Comparison of ENCODE assay signal across 29 cellular contexts in genomic region chr11:24293964-24294363, GRCh38.
"Had no signal": no experiment of that assay in that cellular context is flagged by ENCODE, and none has a peak within 500 bp of the region (broad histone marks: within the 10 kb centered on the region; RNA-seq: fewer than 3 reads in every experiment).

No MANE protein-coding gene starts in this region.

- H3K27ac Mint-ChIP-seq: stimulated activated effector memory CD8-positive, alpha-beta T cell treated with anti-CD3 and anti-CD28 coated beads, Interleukin-12 subunit alpha, Interleukin-12 subunit beta, amount 100 ng/mL, for 72 hours; stimulated activated memory B cell treated with anti-CD40 and anti-IgM and Interleukin-4, amounts not matched to agents 10 μg/mL and 1 μg/mL and 100 μg/mL, for 72 hours; stimulated activated naive B cell treated with anti-CD40 and anti-IgM and Interleukin-4, amounts not matched to agents 10 μg/mL and 1 μg/mL and 100 μg/mL, for 72 hours; stimulated activated naive CD8-positive, alpha-beta T cell treated with anti-CD3 and anti-CD28 coated beads, Interleukin-15, amount 100 ng/mL, for 72 hours; stimulated activated naive CD8-positive, alpha-beta T cell treated with anti-CD3 and anti-CD28 coated beads, Interleukin-15, Interleukin-2, amounts not matched to agents 100 ng/mL and 50 ng/mL, for 24 hours; type B pancreatic cell had no signal

- DNase-seq: stimulated activated CD4-positive, alpha-beta T cell treated with anti-CD3 and anti-CD28 coated beads, Interleukin-2, amount 100 ng/mL, for 48 hours; stimulated activated CD4-positive, alpha-beta T cell treated with anti-CD3 and anti-CD28 coated beads, Interleukin-4, amount 100 ng/mL, for 1 hour; stimulated activated CD4-positive, alpha-beta T cell treated with anti-CD3 and anti-CD28 coated beads, Interleukin-4, amount 100 ng/mL, for 24 hours; stimulated activated CD4-positive, alpha-beta T cell treated with anti-CD3 and anti-CD28 coated beads, Interleukin-4, amount 100 ng/mL, for 4 hours; stimulated activated CD8-positive, alpha-beta memory T cell treated with anti-CD3 and anti-CD28 coated beads, Interleukin-4, amount 100 ng/mL, for 48 hours; stimulated activated naive B cell treated with anti-CD40 and anti-IgM and Interleukin-4, amounts not matched to agents 10 μg/mL and 1 μg/mL and 100 μg/mL, for 72 hours; stimulated activated naive CD4-positive, alpha-beta T cell; stimulated activated naive CD4-positive, alpha-beta T cell treated with Interleukin-2 at 50 U/mL for 16 hours; stimulated activated naive CD8-positive, alpha-beta T cell treated with anti-CD3 and anti-CD28 coated beads, Interleukin-15, amount 100 ng/mL, for 72 hours; stimulated activated naive CD8-positive, alpha-beta T cell treated with anti-CD3 and anti-CD28 coated beads, Interleukin-15, Interleukin-2, amounts not matched to agents 100 U/mL and 50 U/mL, for 24 hours; stomach; substantia nigra; testis; thyroid gland; tibial artery; transverse colon; trophoblast cell; upper lobe of left lung; upper lobe of right lung; uterus had no signal

- H3K36me3 ChIP-seq: stomach, suprapubic skin, thoracic aorta, thyroid gland, tibial artery, tibial nerve, transverse colon, upper lobe of left lung, upper lobe of right lung, uterus, vagina had no signal

- H3K4me1 Mint-ChIP-seq: stimulated activated effector memory CD8-positive, alpha-beta T cell treated with anti-CD3 and anti-CD28 coated beads, Interleukin-12 subunit alpha, Interleukin-12 subunit beta, amount 100 ng/mL, for 72 hours; stimulated activated memory B cell treated with anti-CD40 and anti-IgM and Interleukin-4, amounts not matched to agents 10 μg/mL and 1 μg/mL and 100 μg/mL, for 72 hours; stimulated activated naive CD8-positive, alpha-beta T cell treated with anti-CD3 and anti-CD28 coated beads, Interleukin-15, amount 100 ng/mL, for 72 hours had no signal

- H3K36me3 Mint-ChIP-seq: stimulated activated effector memory CD8-positive, alpha-beta T cell treated with anti-CD3 and anti-CD28 coated beads, Interleukin-12 subunit alpha, Interleukin-12 subunit beta, amount 100 ng/mL, for 72 hours; stimulated activated memory B cell treated with anti-CD40 and anti-IgM and Interleukin-4, amounts not matched to agents 10 μg/mL and 1 μg/mL and 100 μg/mL, for 72 hours; stimulated activated naive B cell treated with anti-CD40 and anti-IgM and Interleukin-4, amounts not matched to agents 10 μg/mL and 1 μg/mL and 100 μg/mL, for 72 hours; type B pancreatic cell had no signal

- H3K27me3 Mint-ChIP-seq: stimulated activated memory B cell treated with anti-CD40 and anti-IgM and Interleukin-4, amounts not matched to agents 10 μg/mL and 1 μg/mL and 100 μg/mL, for 72 hours; stimulated activated naive B cell treated with anti-CD40 and anti-IgM and Interleukin-4, amounts not matched to agents 10 μg/mL and 1 μg/mL and 100 μg/mL, for 72 hours; stimulated activated naive CD8-positive, alpha-beta T cell treated with anti-CD3 and anti-CD28 coated beads, Interleukin-15, amount 100 ng/mL, for 72 hours; stimulated activated naive CD8-positive, alpha-beta T cell treated with anti-CD3 and anti-CD28 coated beads, Interleukin-15, Interleukin-2, amounts not matched to agents 100 ng/mL and 50 ng/mL, for 24 hours; type B pancreatic cell had no signal

- H3K27me3 ChIP-seq: stomach, suprapubic skin, testis, thyroid gland, tibial artery, tibial nerve, transverse colon, upper lobe of left lung, upper lobe of right lung, uterus, vagina had no signal

- H3K4me3 Mint-ChIP-seq: stimulated activated effector memory CD8-positive, alpha-beta T cell treated with anti-CD3 and anti-CD28 coated beads, Interleukin-12 subunit alpha, Interleukin-12 subunit beta, amount 100 ng/mL, for 72 hours; stimulated activated memory B cell treated with anti-CD40 and anti-IgM and Interleukin-4, amounts not matched to agents 10 μg/mL and 1 μg/mL and 100 μg/mL, for 72 hours; stimulated activated naive B cell treated with anti-CD40 and anti-IgM and Interleukin-4, amounts not matched to agents 10 μg/mL and 1 μg/mL and 100 μg/mL, for 72 hours; stimulated activated naive CD8-positive, alpha-beta T cell treated with anti-CD3 and anti-CD28 coated beads, Interleukin-15, amount 100 ng/mL, for 72 hours; stimulated activated naive CD8-positive, alpha-beta T cell treated with anti-CD3 and anti-CD28 coated beads, Interleukin-15, Interleukin-2, amounts not matched to agents 100 ng/mL and 50 ng/mL, for 24 hours; type B pancreatic cell had no signal

- FAIRE-seq: urothelium cell line had no signal

- H3K27ac ChIP-seq: stomach, suprapubic skin, testis, thoracic aorta, thyroid gland, tibial artery, tibial nerve, transverse colon, upper lobe of left lung, upper lobe of right lung, uterus, vagina had no signal

- H3K9me3 Mint-ChIP-seq: type B pancreatic cell had no signal

- H3K4me3 ChIP-seq: stomach, suprapubic skin, testis, thoracic aorta, thyroid gland, tibial artery, tibial nerve, transverse colon, upper lobe of left lung, upper lobe of right lung, uterus, vagina had no signal

- H3K4me1 ChIP-seq: stomach, suprapubic skin, testis, thyroid gland, tibial nerve, transverse colon, upper lobe of left lung, upper lobe of right lung, uterus, vagina had no signal

- ATAC-seq: stimulated activated effector memory CD8-positive, alpha-beta T cell treated with anti-CD3 and anti-CD28 coated beads, Interleukin-12 subunit alpha, Interleukin-12 subunit beta, amount 100 ng/mL, for 72 hours; stimulated activated memory B cell treated with anti-CD40 and anti-IgM and Interleukin-4, amounts not matched to agents 10 μg/mL and 1 μg/mL and 100 μg/mL, for 72 hours; stimulated activated naive B cell treated with anti-CD40 and anti-IgM and Interleukin-4, amounts not matched to agents 10 μg/mL and 1 μg/mL and 100 μg/mL, for 72 hours; stimulated activated naive CD8-positive, alpha-beta T cell treated with anti-CD3 and anti-CD28 coated beads, Interleukin-15, amount 100 ng/mL, for 72 hours; stimulated activated naive CD8-positive, alpha-beta T cell treated with anti-CD3 and anti-CD28 coated beads, Interleukin-15, Interleukin-2, amounts not matched to agents 100 U/mL and 50 U/mL, for 24 hours; upper lobe of right lung had no signal

- H3K9me3 ChIP-seq: stomach, suprapubic skin, testis, thoracic aorta, thyroid gland, tibial artery, tibial nerve, transverse colon, upper lobe of left lung, upper lobe of right lung, uterus, vagina had no signal
